In the genomic region with DNA sequence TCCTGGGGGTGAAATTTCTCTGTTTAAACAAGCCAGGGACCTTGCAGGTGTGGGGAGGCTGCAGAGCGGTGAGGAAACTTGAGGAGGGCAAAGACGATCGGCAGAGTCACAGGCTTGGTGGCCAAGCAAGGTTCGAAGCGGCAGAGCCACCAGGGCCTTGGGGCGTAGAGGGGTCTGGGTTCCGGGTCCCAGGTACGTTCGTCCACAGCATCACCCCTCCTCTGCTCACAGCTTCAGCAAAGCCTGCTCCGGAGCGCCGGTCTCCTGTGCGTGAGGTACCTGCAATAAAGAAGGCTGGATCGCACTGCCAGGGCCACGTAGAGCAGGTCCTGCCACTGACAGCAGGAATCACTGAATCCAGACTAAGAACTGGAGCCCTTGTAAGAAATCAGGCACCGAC, we compare ENCODE assay signal across 17 cellular contexts.
"Had no signal": no experiment of that assay in that cellular context is flagged by ENCODE, and none has a peak within 500 bp of the region (broad histone marks: within the 10 kb centered on the region; RNA-seq: fewer than 3 reads in every experiment).

No MANE protein-coding gene starts in this region.

- ATAC-seq: esophagus mucosa, gastrocnemius medialis, heart right ventricle, natural killer cell had no signal

- H3K36me3 Mint-ChIP-seq: mesothelial cell of epicardium, natural killer cell, type B pancreatic cell had no signal

- H3K4me1 Mint-ChIP-seq: natural killer cell had no signal

- H3K27ac Mint-ChIP-seq: mesothelial cell of epicardium, natural killer cell, type B pancreatic cell had no signal

- DNase-seq: cortex of kidney; dorsolateral prefrontal cortex; effector CD8-positive, alpha-beta T cell; gastrocnemius medialis; heart right ventricle; hypothalamus; mammary epithelial cell; natural killer cell; small intestine; stimulated activated CD4-positive, alpha-beta T cell treated with anti-CD3 and anti-CD28 coated beads, Interleukin-12 subunit alpha, Interleukin-12 subunit beta, amount 100 ng/mL, for 4 hours; stimulated activated naive CD4-positive, alpha-beta T cell; stomach; substantia nigra; thyroid gland had no signal

- H3K4me3 ChIP-seq: dorsolateral prefrontal cortex, gastrocnemius medialis, heart right ventricle, stomach, thyroid gland had no signal

- H3K9me3 Mint-ChIP-seq: natural killer cell, type B pancreatic cell had no signal

- H3K27ac ChIP-seq: dorsolateral prefrontal cortex, gastrocnemius medialis, heart right ventricle, thyroid gland had no signal

- H3K27me3 ChIP-seq: gastrocnemius medialis, thyroid gland had no signal

- H3K4me3 Mint-ChIP-seq: mesothelial cell of epicardium, natural killer cell, type B pancreatic cell had no signal

- H3K36me3 ChIP-seq: gastrocnemius medialis, heart right ventricle, stomach, thyroid gland had no signal

- H3K9me3 ChIP-seq: gastrocnemius medialis, heart right ventricle, stomach, thyroid gland had no signal
